1 cellular context compared by ENCODE assay signal in the genomic region with DNA sequence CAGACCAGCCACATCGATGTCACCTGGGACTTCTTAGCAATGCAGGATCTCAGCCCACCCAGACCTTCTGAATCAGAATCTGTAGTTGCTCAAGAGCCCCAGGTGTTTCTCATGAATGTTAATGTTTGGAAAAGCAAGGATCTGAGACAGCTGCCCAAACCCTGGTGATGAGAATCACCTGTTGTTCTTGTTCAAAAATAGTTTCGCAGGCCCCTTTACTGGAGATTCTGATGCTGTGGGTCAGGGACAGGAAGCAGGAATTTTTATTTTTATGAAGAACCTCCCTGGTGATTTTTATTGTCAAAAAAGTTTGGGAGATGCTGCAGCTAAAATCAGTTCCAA.
TF ChIP-seq lines count a peak whose summit lies in the region.

No MANE protein-coding gene starts in this region.

TF ChIP-seq in H1, 55 proteins besides CTCF, POLR2A, EP300 and RAD21:
- TF ChIP-seq CBX5 (IDR thresholded peaks at IDR 0.05; ENCODE audit: low read depth, low read length) (no peak), TAF7 (optimal IDR thresholded peaks at IDR 0.05; ENCODE audit: borderline replicate concordance, low read depth, low read length) (no peak), SIRT6 (IDR thresholded peaks at IDR 0.05; ENCODE audit: low read length) (no peak), BACH1 (IDR thresholded peaks at IDR 0.05; ENCODE audit: low read length) (no peak), YY1 (IDR thresholded peaks at IDR 0.05; ENCODE audit: low read depth, low read length) (no peak), SP1 (IDR thresholded peaks at IDR 0.05; ENCODE audit: low read depth, low read length) (no peak), RFX5 (IDR thresholded peaks at IDR 0.05; ENCODE audit: borderline replicate concordance, low read depth, low read length) (no peak)
- TF ChIP-seq, protein P1, sequence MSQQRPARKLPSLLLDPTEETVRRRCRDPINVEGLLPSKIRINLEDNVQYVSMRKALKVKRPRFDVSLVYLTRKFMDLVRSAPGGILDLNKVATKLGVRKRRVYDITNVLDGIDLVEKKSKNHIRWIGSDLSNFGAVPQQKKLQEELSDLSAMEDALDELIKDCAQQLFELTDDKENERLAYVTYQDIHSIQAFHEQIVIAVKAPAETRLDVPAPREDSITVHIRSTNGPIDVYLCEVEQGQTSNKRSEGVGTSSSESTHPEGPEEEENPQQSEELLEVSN (IDR thresholded peaks at IDR 0.05): no peak
